8 cellular contexts compared by ENCODE assay signal in genomic region chr5:126684656-126685442, GRCh38.
DNase-seq lines count a peak whose midpoint lies in the region; ATAC-seq and TF ChIP-seq lines count a peak whose summit lies in the region.
"Not testable (repeated sequence)": the region's sequence is repeated elsewhere in the genome, so short reads cannot be mapped to it uniquely, and the experiment has no call there.

No MANE protein-coding gene starts in this region.

- H4K20me1 ChIP-seq in hepatocyte (ENCODE audit: insufficient read depth, poor library complexity, severe bottlenecking): not testable (repeated sequence)

- peak; percentile 65 for DNase-seq in ELF-1 (ENCODE audit: low read depth, low spot score)
- DNase-seq in activated CD4-positive, alpha-beta T cell treated with anti-CD3 and anti-CD28 coated beads for 1 hour: peak; percentile 18
- DNase-seq in activated CD8-positive, alpha-beta memory T cell treated with anti-CD3 and anti-CD28 coated beads for 48 hours (ENCODE audit: low read depth in 2 of 3, low spot score in 2 of 3): peak; percentile 31 to 47 (median 33)
- DNase-seq in activated T-helper 9 cell treated with anti-CD3 and anti-CD28 coated beads, Interleukin-2, amount 50 U/mL, for 16 hours (ENCODE audit: low read depth): peak; percentile 1
- not testable (repeated sequence) for DNase-seq in hepatocyte (ENCODE audit: low spot score)
- DNase-seq in stimulated activated CD4-positive, alpha-beta T cell treated with anti-CD3 and anti-CD28 coated beads, Interleukin-2, amount 100 ng/mL, for 24 hours: peak; percentile 58 to 76
- DNase-seq in stimulated activated CD8-positive, alpha-beta memory T cell treated with anti-CD3 and anti-CD28 coated beads, Interleukin-4, amount 100 ng/mL, for 48 hours: peak; percentile 83

- peak overlapping the region; percentile 39 for H3K4me2 ChIP-seq in hepatocyte

- not testable (repeated sequence) for H3K9me3 ChIP-seq in hepatocyte (ENCODE audit: low read depth)

- not testable (repeated sequence) for H3K27ac ChIP-seq in hepatocyte

- H3K9me2 ChIP-seq in hepatocyte (replicated peaks; ENCODE audit: insufficient read depth): not testable (repeated sequence)

- not testable (repeated sequence) for H3K27me3 ChIP-seq in hepatocyte

- peak; percentile 36 for ATAC-seq in HG03432 (IDR thresholded peaks at IDR 0.05; ENCODE audit: unreplicated experiment)

- H3K4me3 ChIP-seq in hepatocyte: not testable (repeated sequence)

- peak overlapping the region; percentile 35 for H2AFZ ChIP-seq in hepatocyte

- 61% methylated on average over 13 of the region's 13 CpGs for WGBS in hepatocyte (ENCODE audit: low lambda C conversion rate, missing lambda C conversion rate)

- not testable (repeated sequence) for H3K4me1 ChIP-seq in hepatocyte (ENCODE audit: insufficient read depth)

- not testable (repeated sequence) for H3K79me2 ChIP-seq in hepatocyte

- not testable (repeated sequence) for H3K36me3 ChIP-seq in hepatocyte (replicated peaks; ENCODE audit: insufficient read depth, low read depth)

- not testable (repeated sequence) for TF ChIP-seq CTCF in hepatocyte (IDR thresholded peaks at IDR 0.05; ENCODE audit: poor library complexity)
